Comparison of ENCODE assay signal across 8 cellular contexts in genomic region chr12:7131502-7131866, GRCh38. TPM values are rescaled to one million over a fixed set of nuclear protein-coding genes. Genes with fewer than 3 reads are reported as not detected.
DNase-seq lines count a peak whose midpoint lies in the region; ATAC-seq and TF ChIP-seq lines count a peak whose summit lies in the region.

No MANE protein-coding gene starts in this region.

- intact Hi-C loops in uterus (cut with DNase I; ENCODE audit: low total_unique reads), result no loop called here

- DNase-seq in stimulated activated CD4-positive, alpha-beta T cell treated with anti-CD3 and anti-CD28 coated beads, Interleukin-1b, Interleukin-23, amount 100 ng/mL, for 48 hours, result peak; percentile 19
- DNase-seq in stimulated activated CD4-positive, alpha-beta T cell treated with anti-CD3 and anti-CD28 coated beads, Interleukin-2, amount 100 ng/mL, for 48 hours, result no peak
- DNase-seq in activated T-cell treated with anti-CD3 and anti-CD28 coated beads, Interleukin-2, amount 50 U/mL, for 4 hours, result no peak
- DNase-seq in kidney epithelial cell (ENCODE audit: low read depth), result no peak
- DNase-seq in uterus, result no peak
- DNase-seq in NCI-H128 (lab: John Stamatoyannopoulos, UW; ENCODE audit: unreplicated experiment), result no peak
- no peak for DNase-seq in AG08395 (ENCODE audit: low spot score)

- peaks cover 0 to 7% of the 10 kb centered on the region in 2 donors for H3K4me1 ChIP-seq in uterus

- no peak for TF ChIP-seq POLR2A in uterus (IDR thresholded peaks at IDR 0.05)

- peaks cover 30% of the 10 kb centered on the region for H3K4me1 Mint-ChIP-seq in activated T-cell treated with anti-CD3 and anti-CD28 coated beads, Interleukin-2, amount 50 U/mL, for 4 hours (ENCODE audit: low read depth)

- H3K4me3 ChIP-seq in kidney epithelial cell (ENCODE audit: low read depth, low read length), result peak overlapping the region; percentile 71
- H3K4me3 ChIP-seq in uterus, result peak overlapping the region in 1 of 2 donors; percentile 46

- no peaks in the 10 kb centered on the region for H3K9me3 ChIP-seq in uterus

- no peak for ATAC-seq in activated T-cell treated with anti-CD3 and anti-CD28 coated beads, Interleukin-2, amount 50 U/mL, for 4 hours
- no peak for ATAC-seq in GM21390 (IDR thresholded peaks at IDR 0.05; ENCODE audit: unreplicated experiment)

- H3K4me3 Mint-ChIP-seq in activated T-cell treated with anti-CD3 and anti-CD28 coated beads, Interleukin-2, amount 50 U/mL, for 4 hours, result peak overlapping the region; percentile 91

- TF ChIP-seq CTCF in kidney epithelial cell (IDR thresholded peaks at IDR 0.05; ENCODE audit: insufficient read depth, low read length, poor library complexity, severe bottlenecking) (no peak), uterus (IDR thresholded peaks at IDR 0.05) (no peak)

- H3K27me3 ChIP-seq in kidney epithelial cell (ENCODE audit: control insufficient read depth, insufficient read depth, low read length) (no peaks in the 10 kb centered on the region), uterus (no peaks in the 10 kb centered on the region)

- H3K27me3 Mint-ChIP-seq in activated T-cell treated with anti-CD3 and anti-CD28 coated beads, Interleukin-2, amount 50 U/mL, for 4 hours (ENCODE audit: low read depth), result no peaks in the 10 kb centered on the region

- H3K27ac ChIP-seq in uterus, result peak overlapping the region; percentile 85

- H3K36me3 ChIP-seq in kidney epithelial cell (ENCODE audit: control insufficient read depth, insufficient read depth, low read length), result no peaks in the 10 kb centered on the region
- H3K36me3 ChIP-seq in uterus, result no peaks in the 10 kb centered on the region

- no peaks in the 10 kb centered on the region for H3K9me3 Mint-ChIP-seq in activated T-cell treated with anti-CD3 and anti-CD28 coated beads, Interleukin-2, amount 50 U/mL, for 4 hours

- peaks cover 7% of the 10 kb centered on the region for H3K36me3 Mint-ChIP-seq in activated T-cell treated with anti-CD3 and anti-CD28 coated beads, Interleukin-2, amount 50 U/mL, for 4 hours (ENCODE audit: insufficient read depth)

RNA-seq across cellular contexts. Expression of gene CLSTN3, which starts 1.3 kb away (rescaled TPM):
- total RNA-seq in activated T-cell treated with anti-CD3 and anti-CD28 coated beads, Interleukin-2, amount 50 U/mL, for 4 hours, result 10 to 100 TPM in 1 of 3 donors, 1 to 10 TPM in 2; 9.2 to 12.2 (median 9.9) TPM
- total RNA-seq in kidney epithelial cell (61.3 and 85.6 TPM in 2 replicates), uterus (100 to 1,000 TPM in 1 of 4 donors, 10 to 100 TPM in 3; 48.1 to 113 (median 94.7) TPM)

RNA-seq across cellular contexts. Expression of gene RBP5, which starts 2.8 kb away (rescaled TPM):
- total RNA-seq in activated T-cell treated with anti-CD3 and anti-CD28 coated beads, Interleukin-2, amount 50 U/mL, for 4 hours, result not detected
- total RNA-seq in kidney epithelial cell (0.27 TPM in 1 of 2 replicates, not detected in the other), uterus (10 to 100 TPM in 1 of 4 donors, 1 to 10 TPM in 2, not detected in 1; 2.4 to 26.5 (median 8.2) TPM)

RNA-seq across cellular contexts. Expression of gene C1RL, which starts 22.5 kb away (rescaled TPM):
- total RNA-seq in activated T-cell treated with anti-CD3 and anti-CD28 coated beads, Interleukin-2, amount 50 U/mL, for 4 hours, result 1 to 10 TPM; 3.7 to 7.0 (median 6.0) TPM
- total RNA-seq in kidney epithelial cell, result 26.6 and 29.6 TPM in 2 replicates
- total RNA-seq in uterus, result 100 to 1,000 TPM in 1 of 4 donors, 10 to 100 TPM in 3; 15.4 to 121 (median 37.4) TPM

RNA-seq across cellular contexts. Expression of gene C1R, which starts 39.2 kb away (rescaled TPM):
- total RNA-seq in activated T-cell treated with anti-CD3 and anti-CD28 coated beads, Interleukin-2, amount 50 U/mL, for 4 hours, result 1 to 10 TPM in 2 of 3 donors, under 1 TPM in 1; 0.98 to 2.3 (median 1.7) TPM
- total RNA-seq in kidney epithelial cell, result 7.5 and 13.5 TPM in 2 replicates
- 100 to 1,000 TPM; 128 to 571 (median 411) TPM for total RNA-seq in uterus

RNA-seq across cellular contexts. Expression of gene PEX5, which starts 58.0 kb away (rescaled TPM):
- 10 to 100 TPM; 45.9 to 68.0 (median 65.7) TPM for total RNA-seq in activated T-cell treated with anti-CD3 and anti-CD28 coated beads, Interleukin-2, amount 50 U/mL, for 4 hours
- 25.0 and 32.1 TPM in 2 replicates for total RNA-seq in kidney epithelial cell
- 10 to 100 TPM; 51.8 to 67.4 (median 58.0) TPM for total RNA-seq in uterus
